25 cellular contexts compared by ENCODE assay signal in the genomic region with DNA sequence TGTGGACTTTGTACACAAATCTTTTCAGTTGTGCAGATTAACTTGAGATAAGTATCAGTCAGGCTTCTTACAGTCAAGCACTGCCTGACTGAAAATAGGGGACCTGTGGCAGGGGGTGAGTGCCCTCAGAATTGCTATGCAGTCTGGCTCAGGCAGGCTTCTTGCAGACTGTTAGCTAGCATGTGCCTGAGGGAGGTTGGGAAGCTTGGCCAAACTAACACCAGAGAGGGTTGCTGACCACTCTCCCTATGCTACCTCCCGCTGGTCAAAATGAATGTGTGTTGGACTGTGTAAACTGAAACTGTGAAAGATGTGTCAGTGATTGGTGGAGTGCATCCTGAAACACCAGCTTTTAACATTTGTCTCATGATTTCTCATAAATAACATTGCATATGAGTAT.
"Had no signal": no experiment of that assay in that cellular context is flagged by ENCODE, and none has a peak within 500 bp of the region (broad histone marks: within the 10 kb centered on the region; RNA-seq: fewer than 3 reads in every experiment).

No MANE protein-coding gene starts in this region.

- H3K36me3 ChIP-seq: breast epithelium, esophagus muscularis mucosa, stomach, thyroid gland, upper lobe of left lung, vagina had no signal

- H3K4me3 ChIP-seq: breast epithelium, esophagus muscularis mucosa, stomach, thyroid gland, upper lobe of left lung, vagina had no signal

- H3K4me1 ChIP-seq: breast epithelium, esophagus muscularis mucosa, stomach, thyroid gland, upper lobe of left lung, vagina had no signal

- H3K9me3 ChIP-seq: breast epithelium, esophagus muscularis mucosa, stomach, thyroid gland, upper lobe of left lung, vagina had no signal

- H3K27ac ChIP-seq: breast epithelium, esophagus muscularis mucosa, stomach, thyroid gland, upper lobe of left lung, vagina had no signal

- H3K27me3 ChIP-seq: breast epithelium, esophagus muscularis mucosa, stomach, thyroid gland, upper lobe of left lung, vagina had no signal

- DNase-seq: activated CD4-positive, alpha-beta memory T cell treated with anti-CD3 and anti-CD28 coated beads, Interleukin-2, amount 10 ng/mL, durations not matched to agents 7 days and 5 days; activated CD4-positive, alpha-beta T cell treated with anti-CD3 and anti-CD28 coated beads for 1 hour; activated CD4-positive, alpha-beta T cell treated with anti-CD3 and anti-CD28 coated beads, Interleukin-2, amount 10 ng/mL, durations not matched to agents 7 days and 5 days; activated CD8-positive, alpha-beta memory T cell treated with anti-CD3 and anti-CD28 coated beads, Interleukin-2, amount 50 U/mL, for 48 hours; activated gamma-delta T cell; activated naive CD4-positive, alpha-beta T cell treated with anti-CD3 and anti-CD28 coated beads, Interleukin-2, amount 10 ng/mL, durations not matched to agents 7 days and 5 days; activated T-cell treated with anti-CD3 and anti-CD28 coated beads, Interleukin-2, amount 50 U/mL, for 24 hours; amygdala; central memory CD4-positive, alpha-beta T cell; glutamatergic neuron; left cardiac atrium; left ventricle myocardium superior; midbrain; naive thymus-derived CD8-positive, alpha-beta T cell; right cardiac atrium; stimulated activated CD4-positive, alpha-beta T cell treated with anti-CD3 and anti-CD28 coated beads, Interleukin-15, amount 100 ng/mL, for 24 hours; stimulated activated CD4-positive, alpha-beta T cell treated with anti-CD3 and anti-CD28 coated beads, Interleukin-2, amount 100 ng/mL, for 24 hours; stimulated activated naive B cell treated with anti-CD40 and anti-IgM and Interleukin-4, amounts not matched to agents 10 μg/mL and 1 μg/mL and 100 μg/mL, for 72 hours; stomach; T-helper 2 cell; thyroid gland; upper lobe of left lung had no signal
